In genomic region chr5:136420168-136420916, GRCh38 we compare ENCODE assay signal across 1 cellular context.
TF ChIP-seq lines count a peak whose summit lies in the region.

No MANE protein-coding gene starts in this region.

TF ChIP-seq in HEK293, 187 proteins besides CTCF, POLR2A, EP300 and RAD21 (continued from another document and continues in another):
- TF ChIP-seq ZNF707 (tag by site-specific recombination; IDR thresholded peaks at IDR 0.05) (no peak), ZNF266 (tag by site-specific recombination; IDR thresholded peaks at IDR 0.05; ENCODE audit: low read depth) (no peak), FEZF1 (tag by site-specific recombination; IDR thresholded peaks at IDR 0.05) (peak; percentile 96), YY1 (tag by site-specific recombination; IDR thresholded peaks at IDR 0.05) (no peak; the same call in 1 of the 2 replicates), ZNF133 (tag by site-specific recombination; IDR thresholded peaks at IDR 0.05) (no peak), INSM2 (tag by site-specific recombination; IDR thresholded peaks at IDR 0.05) (peak; percentile 75), ZBTB1 (tag by site-specific recombination; IDR thresholded peaks at IDR 0.05) (no peak), ZNF501 (tag by site-specific recombination; IDR thresholded peaks at IDR 0.05) (peak; percentile 66), ZNF548 (tag by site-specific recombination; IDR thresholded peaks at IDR 0.05) (no peak), ZNF513 (tag by site-specific recombination; IDR thresholded peaks at IDR 0.05) (peak; percentile 59), ZNF747 (tag by site-specific recombination; IDR thresholded peaks at IDR 0.05) (no peak), ZNF112 (tag by site-specific recombination; IDR thresholded peaks at IDR 0.05) (no peak), RBAK (tag by site-specific recombination; IDR thresholded peaks at IDR 0.05) (no peak), ZNF394 (tag by site-specific recombination; IDR thresholded peaks at IDR 0.05; ENCODE audit: borderline replicate concordance) (peak; percentile 60; the same call in 1 of the 2 replicates), ZNF704 (tag by site-specific recombination; IDR thresholded peaks at IDR 0.05) (no peak), KLF17 (tag by site-specific recombination; IDR thresholded peaks at IDR 0.05) (no peak), ZBTB10 (tag by site-specific recombination; IDR thresholded peaks at IDR 0.05) (no peak), REPIN1 (tag by site-specific recombination; IDR thresholded peaks at IDR 0.05; ENCODE audit: low read depth) (no peak), ZSCAN4 (tag by site-specific recombination; IDR thresholded peaks at IDR 0.05) (no peak), ZNF660 (tag by site-specific recombination; IDR thresholded peaks at IDR 0.05) (peak; percentile 90), PRDM10 (tag by site-specific recombination; IDR thresholded peaks at IDR 0.05) (peak; percentile 99), REST (tag by site-specific recombination; IDR thresholded peaks at IDR 0.05) (no peak; the same call in 1 of the 2 replicates), ZNF354C (tag by site-specific recombination; IDR thresholded peaks at IDR 0.05; ENCODE audit: borderline replicate concordance, low read depth) (no peak), ZNF544 (tag by site-specific recombination; IDR thresholded peaks at IDR 0.05) (no peak), ZNF658 (tag by site-specific recombination; IDR thresholded peaks at IDR 0.05) (no peak), ZNF148 (tag by site-specific recombination; IDR thresholded peaks at IDR 0.05; ENCODE audit: borderline replicate concordance) (no peak), ZFP37 (tag by site-specific recombination; IDR thresholded peaks at IDR 0.05) (no peak), ZNF24 (tag by site-specific recombination; IDR thresholded peaks at IDR 0.05) (peak; percentile 80), GLI4 (tag by site-specific recombination; IDR thresholded peaks at IDR 0.05) (no peak), HOXD13 (CRISPR knock-in tag; IDR thresholded peaks at IDR 0.05; ENCODE audit: borderline replicate concordance) (peak; percentile 95), KLF9 (tag by site-specific recombination; IDR thresholded peaks at IDR 0.05; ENCODE audit: low read depth) (no peak), ZBTB7A (tag by site-specific recombination; IDR thresholded peaks at IDR 0.05; ENCODE audit: low read depth) (no peak), PBX3 (CRISPR knock-in tag; IDR thresholded peaks at IDR 0.05) (no peak), KLF10 (tag by site-specific recombination; IDR thresholded peaks at IDR 0.05) (peak; percentile 80)
